Comparison of ENCODE assay signal across 10 cellular contexts in genomic region chr11:123064268-123064657, GRCh38. TPM values are rescaled to one million over a fixed set of nuclear protein-coding genes. Genes with fewer than 3 reads are reported as not detected.
A peak's percentile ranks its signal among the peaks of the same experiment; 100 is the strongest.
DNase-seq lines count a peak whose midpoint lies in the region; ATAC-seq and TF ChIP-seq lines count a peak whose summit lies in the region.
"Had no signal": no experiment of that assay in that cellular context is flagged by ENCODE, and none has a peak within 500 bp of the region (broad histone marks: within the 10 kb centered on the region; RNA-seq: fewer than 3 reads in every experiment).

No MANE protein-coding gene starts in this region.

- peaks cover 16% of the 10 kb centered on the region; the same call in 2 of the 3 replicates for H3K9me3 Mint-ChIP-seq in GM23338

- CTCF ChIA-PET in RWPE1 (lab: Yijun Ruan, JAX): interaction anchor here (0.5 to 0.8 kb wide), 3 partner anchors 67 to 907 kb away, joined by 3 read pairs; no protein-coding TSS in a partner anchor

- TF ChIP-seq CTCF in GM23338 (conservative IDR thresholded peaks at IDR 0.05; ENCODE audit: low read depth in 2 of 2) (no peak), fibroblast of villous mesenchyme (IDR thresholded peaks at IDR 0.05; ENCODE audit: insufficient read depth, low read depth, low read length) (no peak), gastrocnemius medialis (IDR thresholded peaks at IDR 0.05 in 4 of 5, conservative IDR thresholded peaks at IDR 0.05 in 1 of 5) (no peak), RWPE1 (conservative IDR thresholded peaks at IDR 0.05; ENCODE audit: low read depth) (no peak)

- H3K36me3 ChIP-seq in GM23338 (ENCODE audit: insufficient read depth) (peaks cover 20% of the 10 kb centered on the region), SJCRH30 (peaks cover 25% of the 10 kb centered on the region), gastrocnemius medialis (peaks cover under 1 to 18% of the 10 kb centered on the region in 2 donors)

- H3F3A ChIP-seq in GM23338 (replicated peaks; ENCODE audit: low read depth): peaks cover 26% of the 10 kb centered on the region

- H3K4me3 Mint-ChIP-seq in GM23338: peak overlapping the region; percentile 100

- intact Hi-C loops in gastrocnemius medialis (cut with DNase I; ENCODE audit: low total_unique reads): no loop called here

- H3K9me3 ChIP-seq in SJCRH30 (replicated peaks): no peaks in the 10 kb centered on the region
- H3K9me3 ChIP-seq in gastrocnemius medialis: no peaks in the 10 kb centered on the region

- peaks cover 60% of the 10 kb centered on the region for H3K79me2 ChIP-seq in GM23338 (replicated peaks; ENCODE audit: insufficient read depth)

- H3K4me2 ChIP-seq in GM23338: peak overlapping the region; percentile 82

- peaks cover 33% of the 10 kb centered on the region for H3K36me3 Mint-ChIP-seq in GM23338 (ENCODE audit: low read depth)

- ATAC-seq in GM23338: no peak
- no peak for ATAC-seq in gastrocnemius medialis
- no peak for ATAC-seq in GM19351 (IDR thresholded peaks at IDR 0.05; ENCODE audit: unreplicated experiment)

- peaks cover 35% of the 10 kb centered on the region for H3K4me1 ChIP-seq in GM23338 (ENCODE audit: insufficient read depth)
- peaks cover 8% of the 10 kb centered on the region; the same call in 1 of the 2 replicates for H3K4me1 ChIP-seq in SJCRH30
- peaks cover 40 to 49% of the 10 kb centered on the region in 2 donors for H3K4me1 ChIP-seq in gastrocnemius medialis

- peaks cover 23% of the 10 kb centered on the region for H4K20me1 ChIP-seq in GM23338 (replicated peaks; ENCODE audit: insufficient read depth)

- peaks cover 37% of the 10 kb centered on the region for H3K4me1 Mint-ChIP-seq in GM23338

- POLR2A ChIA-PET in RWPE1 (lab: Yijun Ruan, JAX; ENCODE audit: low non-redundant PET): no interaction called here

- H3K27me3 Mint-ChIP-seq in GM23338 (ENCODE audit: insufficient read depth, low read depth, poor library complexity): peaks cover 29% of the 10 kb centered on the region

- TF ChIP-seq POLR2A in gastrocnemius medialis (IDR thresholded peaks at IDR 0.05): no peak

- H3K27ac ChIP-seq in GM23338 (ENCODE audit: low read depth): peak overlapping the region; percentile 99
- H3K27ac ChIP-seq in SJCRH30: peak overlapping the region; percentile 100
- peak overlapping the region; percentile 97 to 99 (median 98) for H3K27ac ChIP-seq in gastrocnemius medialis
- no peak overlapping the region for H3K27ac ChIP-seq in RWPE1

- DNase-seq in GM23338 (ENCODE audit: low spot score) (no peak), SJCRH30 (no peak), fibroblast of villous mesenchyme (ENCODE audit: low read depth) (peak; percentile 33), gastrocnemius medialis (no peak), inferior parietal cortex (ENCODE audit: extremely low spot score) (no peak), amniotic stem cell (lab: John Stamatoyannopoulos, UW) (no peak), RWPE1 (ENCODE audit: low spot score) (no peak)
- DNase-seq: activated CD8-positive, alpha-beta memory T cell treated with anti-CD3 and anti-CD28 coated beads, Interleukin-2, amount 50 U/mL, for 48 hours; NCI-H1092 had no signal

- in situ Hi-C loops in gastrocnemius medialis (cut with MboI; ENCODE audit: low sequenced_read_pairs in 4 of 4): no loop called here

- H2AFZ ChIP-seq in GM23338: no peak overlapping the region

- 0 out of 2 replicates have a peak overlapping the region, but pooled peaks have one; percentile 99 for H3K4me3 ChIP-seq in GM23338
- H3K4me3 ChIP-seq in SJCRH30: no peak overlapping the region
- H3K4me3 ChIP-seq in fibroblast of villous mesenchyme (ENCODE audit: low read depth, low read length): peak overlapping the region; percentile 100
- H3K4me3 ChIP-seq in gastrocnemius medialis: peak overlapping the region; percentile 88 to 99 (median 94)

- no peaks in the 10 kb centered on the region for H3K9me2 ChIP-seq in GM23338 (ENCODE audit: insufficient read depth)

- H3K27me3 ChIP-seq in GM23338 (ENCODE audit: insufficient read depth) (no peaks in the 10 kb centered on the region), SJCRH30 (no peaks in the 10 kb centered on the region), gastrocnemius medialis (no peaks in the 10 kb centered on the region)

- H3K27ac Mint-ChIP-seq in GM23338: 0 out of 2 replicates have a peak overlapping the region, but pooled peaks have one; percentile 98

TF ChIP-seq in GM23338, 12 proteins besides CTCF, POLR2A, EP300 and RAD21:
- TF ChIP-seq CREB1 (CRISPR knock-in tag; IDR thresholded peaks at IDR 0.05; ENCODE audit: low read depth) (no peak), JUNB (IDR thresholded peaks at IDR 0.05; ENCODE audit: unreplicated experiment) (no peak)
TF ChIP-seq in GM23338: peak in this region for 0.

RNA-seq across cellular contexts. Expression of gene HSPA8, which starts 2.3 kb away (rescaled TPM):
- 2,776 and 2,903 TPM in 2 replicates for total RNA-seq in GM23338 (2014; rRNA removed; shearing (Covaris generic))
- polyA plus RNA-seq in GM23338 (2016; fragmentation: Nextera tagmentation; extraction: Ambion mirVana): 818 and 826 TPM in 2 replicates
- 2,768 and 2,819 TPM in 2 replicates for total RNA-seq in SJCRH30 (2014; rRNA removed; shearing (Covaris generic))
- total RNA-seq in fibroblast of villous mesenchyme: 1,631 and 2,555 TPM in 2 replicates
- 1,000 to 10,000 TPM; 1,017 to 1,596 (median 1,399) TPM for total RNA-seq in gastrocnemius medialis
